In the genomic region with DNA sequence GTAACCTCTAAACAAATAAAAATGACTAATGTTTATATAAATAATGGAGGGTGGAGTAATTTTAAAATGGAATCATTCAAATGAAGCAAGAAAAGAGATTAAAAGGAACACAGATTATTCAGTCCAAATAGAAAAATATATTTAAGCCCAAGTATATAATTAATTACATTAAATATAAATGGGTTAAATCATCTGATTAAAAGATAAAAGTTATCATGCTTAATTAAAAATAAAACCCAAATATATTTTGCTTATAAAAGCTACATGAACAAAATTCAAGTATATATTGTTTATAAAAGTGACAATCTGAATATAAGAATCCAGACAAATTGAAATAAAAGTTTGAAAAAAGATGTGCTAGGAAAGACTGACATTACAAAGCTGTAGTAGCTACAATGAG, we compare ENCODE assay signal across 34 cellular contexts.
"Had no signal": no experiment of that assay in that cellular context is flagged by ENCODE, and none has a peak within 500 bp of the region (broad histone marks: within the 10 kb centered on the region; RNA-seq: fewer than 3 reads in every experiment).

No MANE protein-coding gene starts in this region.

- H3K27ac Mint-ChIP-seq: activated CD4-positive, alpha-beta memory T cell treated with anti-CD3 and anti-CD28 coated beads for 36 hours; activated CD4-positive, alpha-beta T cell treated with anti-CD3 and anti-CD28 coated beads, Interleukin-2, amount 10 ng/mL, durations not matched to agents 24 days and 14 days; activated CD8-positive, alpha-beta T cell treated with anti-CD3 and anti-CD28 coated beads for 36 hours; activated naive CD4-positive, alpha-beta T cell treated with anti-CD3 and anti-CD28 coated beads for 36 hours; activated naive CD4-positive, alpha-beta T cell treated with anti-CD3 and anti-CD28 coated beads, Interleukin-2, amount 50 U/mL, for 72 hours; activated naive CD8-positive, alpha-beta T cell treated with anti-CD3 and anti-CD28 coated beads for 36 hours; activated T-cell treated with anti-CD3 and anti-CD28 coated beads, Interleukin-2, amount 50 U/mL, for 72 hours; activated T-helper 1 cell treated with anti-CD3 and anti-CD28 coated beads, Interleukin-12 subunit alpha, Interleukin-12 subunit beta, Interleukin-2, Interleukin-4 antibody, amounts not matched to agents 30 ng/mL and 10 ng/mL and 1 ng/mL, durations not matched to agents 14 hours and 24 hours and 36 hours; activated T-helper 17 cell treated with anti-CD3 and anti-CD28 coated beads, Interleukin-2, amount 50 U/mL, for 72 hours; T-helper 1 cell treated with Interleukin-12 subunit alpha and Interleukin-12 subunit beta and Interleukin-4 antibody, amounts not matched to agents 30 μg/mL and 1 μg/mL, for 36 hours; T-helper 2 cell treated with Interferon-gamma antibody and Interleukin-4, amounts not matched to agents 5 μg/mL and 100 μg/mL, for 36 hours had no signal

- DNase-seq: activated B cell treated with CpG ODN at 0.5 μM for 24 hours; activated CD4-positive, alpha-beta memory T cell treated with anti-CD3 and anti-CD28 coated beads for 36 hours; activated CD4-positive, alpha-beta T cell treated with anti-CD3 and anti-CD28 coated beads for 4 hours; activated CD4-positive, alpha-beta T cell treated with anti-CD3 and anti-CD28 coated beads, Interleukin-2, amount 10 ng/mL, durations not matched to agents 24 days and 14 days; activated CD4-positive, alpha-beta T cell treated with anti-CD3 and anti-CD28 coated beads, Interleukin-2, amount 50 U/mL, for 1 hour; activated CD4-positive, alpha-beta T cell treated with anti-CD3 and anti-CD28 coated beads, Interleukin-2, amount 50 U/mL, for 4 hours; activated CD4-positive, CD25-positive, alpha-beta regulatory T cell treated with anti-CD3 and anti-CD28 coated beads, Interleukin-2, amount 50 U/mL, for 72 hours; activated CD8-positive, alpha-beta memory T cell treated with anti-CD3 and anti-CD28 coated beads, Interleukin-2, amount 50 U/mL, for 4 hours; activated CD8-positive, alpha-beta T cell treated with anti-CD3 and anti-CD28 coated beads for 36 hours; activated effector memory CD4-positive, alpha-beta T cell treated with anti-CD3 and anti-CD28 coated beads, Interleukin-2, amount 50 U/mL, for 16 hours; activated gamma-delta T cell treated with Interleukin-2 at 50 U/mL for 16 hours; activated naive CD4-positive, alpha-beta T cell; activated naive CD4-positive, alpha-beta T cell treated with anti-CD3 and anti-CD28 coated beads for 36 hours; activated naive CD4-positive, alpha-beta T cell treated with anti-CD3 and anti-CD28 coated beads, Interleukin-2, amount 50 U/mL, for 16 hours; activated naive CD8-positive, alpha-beta T cell treated with anti-CD3 and anti-CD28 coated beads for 36 hours; activated T-cell treated with anti-CD3 and anti-CD28 coated beads for 4 hours; activated T-cell treated with anti-CD3 and anti-CD28 coated beads, Interleukin-2, amount 50 U/mL, for 1 hour; activated T-cell treated with anti-CD3 and anti-CD28 coated beads, Interleukin-2, amount 50 U/mL, for 4 hours; activated T-cell treated with anti-CD3 and anti-CD28 coated beads, Interleukin-2, amount 50 U/mL, for 72 hours; adrenal gland; amniotic stem cell; aorta; body of pancreas; brain microvascular endothelial cell; central memory CD4-positive, alpha-beta T cell; T-helper 2 cell; T-helper 9 cell had no signal

- H3K36me3 Mint-ChIP-seq: activated CD4-positive, alpha-beta memory T cell treated with anti-CD3 and anti-CD28 coated beads for 36 hours had no signal

- H3K4me1 Mint-ChIP-seq: activated CD4-positive, alpha-beta T cell treated with anti-CD3 and anti-CD28 coated beads, Interleukin-2, amount 10 ng/mL, durations not matched to agents 24 days and 14 days; activated naive CD8-positive, alpha-beta T cell treated with anti-CD3 and anti-CD28 coated beads for 36 hours; activated T-helper 17 cell treated with anti-CD3 and anti-CD28 coated beads, Interleukin-2, amount 50 U/mL, for 72 hours had no signal

- ATAC-seq: activated CD8-positive, alpha-beta T cell treated with anti-CD3 and anti-CD28 coated beads for 36 hours; activated naive CD4-positive, alpha-beta T cell treated with anti-CD3 and anti-CD28 coated beads, Interleukin-2, amount 50 U/mL, for 72 hours; activated T-cell treated with anti-CD3 and anti-CD28 coated beads, Interleukin-2, amount 50 U/mL, for 4 hours; activated T-cell treated with anti-CD3 and anti-CD28 coated beads, Interleukin-2, amount 50 U/mL, for 72 hours; activated T-helper 17 cell treated with anti-CD3 and anti-CD28 coated beads, Interleukin-2, amount 50 U/mL, for 72 hours; body of pancreas had no signal

- FAIRE-seq: astrocyte, TTC549 had no signal

- H3K4me3 Mint-ChIP-seq: activated B cell treated with CpG ODN at 0.5 μM for 24 hours; activated CD4-positive, alpha-beta memory T cell treated with anti-CD3 and anti-CD28 coated beads for 36 hours; activated CD4-positive, alpha-beta T cell treated with anti-CD3 and anti-CD28 coated beads, Interleukin-2, amount 10 ng/mL, durations not matched to agents 24 days and 14 days; activated CD8-positive, alpha-beta T cell treated with anti-CD3 and anti-CD28 coated beads for 36 hours; activated naive CD4-positive, alpha-beta T cell treated with anti-CD3 and anti-CD28 coated beads for 36 hours; activated naive CD8-positive, alpha-beta T cell treated with anti-CD3 and anti-CD28 coated beads for 36 hours; activated T-cell treated with anti-CD3 and anti-CD28 coated beads, Interleukin-2, amount 50 U/mL, for 4 hours; activated T-cell treated with anti-CD3 and anti-CD28 coated beads, Interleukin-2, amount 50 U/mL, for 72 hours; activated T-helper 1 cell treated with anti-CD3 and anti-CD28 coated beads, Interleukin-12 subunit alpha, Interleukin-12 subunit beta, Interleukin-2, Interleukin-4 antibody, amounts not matched to agents 30 ng/mL and 10 ng/mL and 1 ng/mL, durations not matched to agents 14 hours and 24 hours and 36 hours; activated T-helper 17 cell treated with anti-CD3 and anti-CD28 coated beads, Interleukin-2, amount 50 U/mL, for 72 hours; T-helper 1 cell treated with Interleukin-12 subunit alpha and Interleukin-12 subunit beta and Interleukin-4 antibody, amounts not matched to agents 30 μg/mL and 1 μg/mL, for 36 hours; T-helper 2 cell treated with Interferon-gamma antibody and Interleukin-4, amounts not matched to agents 5 μg/mL and 100 μg/mL, for 36 hours had no signal

- H3K27me3 Mint-ChIP-seq: activated B cell treated with CpG ODN at 0.5 μM for 24 hours; activated CD4-positive, alpha-beta T cell treated with anti-CD3 and anti-CD28 coated beads, Interleukin-2, amount 10 ng/mL, durations not matched to agents 24 days and 14 days; activated CD8-positive, alpha-beta T cell treated with anti-CD3 and anti-CD28 coated beads for 36 hours; activated naive CD8-positive, alpha-beta T cell treated with anti-CD3 and anti-CD28 coated beads for 36 hours; activated T-helper 17 cell treated with anti-CD3 and anti-CD28 coated beads, Interleukin-2, amount 50 U/mL, for 72 hours had no signal
